ENCODE assay signal across 1 cellular context in the genomic region with DNA sequence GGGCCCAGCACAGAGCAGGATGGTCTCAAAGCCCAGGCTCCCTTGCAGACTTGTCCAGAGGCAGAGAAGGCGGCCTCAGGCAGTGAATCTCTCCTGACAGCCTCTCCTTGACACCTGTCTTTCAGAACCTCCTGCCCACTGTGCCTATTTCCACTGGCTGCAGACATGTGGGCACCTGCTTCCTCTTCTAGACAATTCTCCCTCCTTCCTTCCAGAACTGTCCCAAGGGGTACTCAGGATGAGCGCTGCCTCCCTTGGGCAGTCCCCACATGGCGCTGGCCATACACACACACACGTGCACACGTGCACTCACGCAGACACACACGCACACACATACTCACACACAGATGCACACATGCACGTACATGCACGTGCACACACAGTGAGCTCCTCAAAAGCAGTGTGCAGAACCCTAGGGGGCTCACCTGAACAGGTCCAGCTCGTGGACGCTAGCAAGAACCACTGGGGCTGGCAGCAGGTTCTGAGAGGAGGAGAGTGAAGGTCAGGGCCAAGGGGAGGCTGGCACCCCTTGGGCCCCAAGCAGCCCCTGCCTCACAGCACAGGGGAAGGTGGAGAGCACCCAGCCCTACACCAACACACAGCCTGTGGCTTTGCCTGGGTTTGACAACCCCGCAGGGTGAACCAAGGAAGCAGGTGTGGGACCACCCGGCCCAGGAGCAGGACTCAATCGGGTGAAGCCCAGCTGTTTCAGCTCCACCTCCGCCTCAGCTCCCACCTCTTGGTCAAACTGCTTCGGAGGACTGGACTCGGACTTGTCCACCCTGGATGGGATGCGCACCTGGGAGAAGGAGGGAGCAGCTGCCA.
TF ChIP-seq lines count a peak whose summit lies in the region.

No MANE protein-coding gene starts in this region.

TF ChIP-seq in WTC11, 78 proteins besides CTCF, POLR2A, EP300 and RAD21 (continued from another document):
- TF ChIP-seq JAZF1 (CRISPR knock-in tag; IDR thresholded peaks at IDR 0.05) (no peak), RELA (CRISPR knock-in tag; IDR thresholded peaks at IDR 0.05; ENCODE audit: borderline replicate concordance) (no peak), SMAD3 (CRISPR knock-in tag; IDR thresholded peaks at IDR 0.05; ENCODE audit: borderline replicate concordance) (no peak), CBFB (CRISPR knock-in tag; IDR thresholded peaks at IDR 0.05; ENCODE audit: low read depth) (no peak)
- TF ChIP-seq, protein P1, sequence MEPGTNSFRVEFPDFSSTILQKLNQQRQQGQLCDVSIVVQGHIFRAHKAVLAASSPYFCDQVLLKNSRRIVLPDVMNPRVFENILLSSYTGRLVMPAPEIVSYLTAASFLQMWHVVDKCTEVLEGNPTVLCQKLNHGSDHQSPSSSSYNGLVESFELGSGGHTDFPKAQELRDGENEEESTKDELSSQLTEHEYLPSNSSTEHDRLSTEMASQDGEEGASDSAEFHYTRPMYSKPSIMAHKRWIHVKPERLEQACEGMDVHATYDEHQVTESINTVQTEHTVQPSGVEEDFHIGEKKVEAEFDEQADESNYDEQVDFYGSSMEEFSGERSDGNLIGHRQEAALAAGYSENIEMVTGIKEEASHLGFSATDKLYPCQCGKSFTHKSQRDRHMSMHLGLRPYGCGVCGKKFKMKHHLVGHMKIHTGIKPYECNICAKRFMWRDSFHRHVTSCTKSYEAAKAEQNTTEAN (CRISPR knock-in tag; IDR thresholded peaks at IDR 0.05) = no peak
